ENCODE assay signal across 18 cellular contexts in genomic region chr18:63850636-63851035, GRCh38. TPM values are rescaled to one million over a fixed set of nuclear protein-coding genes. Genes with fewer than 3 reads are reported as not detected.
DNase-seq lines count a peak whose midpoint lies in the region; ATAC-seq, FAIRE-seq and TF ChIP-seq lines count a peak whose summit lies in the region.
"Had no signal": no experiment of that assay in that cellular context is flagged by ENCODE, and none has a peak within 500 bp of the region (broad histone marks: within the 10 kb centered on the region; RNA-seq: fewer than 3 reads in every experiment).

No MANE protein-coding gene starts in this region.

- intact Hi-C loops in pancreas (cut with DNase I), result loop anchor here in 1 of 3 donors (10.0 kb wide), 1 partner anchor 336 kb away; no protein-coding TSS in a partner anchor

- no peak overlapping the region for H3K27ac ChIP-seq in pancreas
- H3K27ac ChIP-seq: BLaER1 treated with 17β-estradiol and CSF1 and Interleukin-3, amounts not matched to agents 10 nM and 100 nM had no signal

- H3K4me3 ChIP-seq in epithelial cell of esophagus (ENCODE audit: low read length) (no peak overlapping the region), pancreas (no peak overlapping the region)
- H3K4me3 ChIP-seq: BLaER1 treated with 17β-estradiol and CSF1 and Interleukin-3, amounts not matched to agents 10 nM and 100 nM; GM12878 had no signal

- DNase-seq in NCI-H2227 (lab: John Stamatoyannopoulos, UW; ENCODE audit: unreplicated experiment) (peak; percentile 10), NCI-H2227 treated with DMSO at 0.1 percent for 48 hours (lab: John Stamatoyannopoulos, UW) (no peak), NOMO-1 treated with DMSO at 0.1 percent for 48 hours (lab: John Stamatoyannopoulos, UW; ENCODE audit: unreplicated experiment) (peak; percentile 24), epithelial cell of esophagus (ENCODE audit: low read depth) (peak; percentile 78), pancreas (no peak), GM12892 (ENCODE audit: insufficient read length) (no peak), AG20443 (ENCODE audit: low spot score) (no peak)
- DNase-seq: 8988T; CD4-positive, alpha-beta T cell; DMS79; GOT3 had no signal

- no peak for ATAC-seq in pancreas

- FAIRE-seq in pancreas (lab: Jason Lieb, UNC) (no peak), GM12892 (lab: Jason Lieb, UNC) (no peak)
- FAIRE-seq: GM12878, GM19239 had no signal

- no peaks in the 10 kb centered on the region for H3K4me1 ChIP-seq in pancreas
- H3K4me1 ChIP-seq: BLaER1 treated with 17β-estradiol and CSF1 and Interleukin-3, amounts not matched to agents 10 nM and 100 nM had no signal

- no peak for TF ChIP-seq CTCF in epithelial cell of esophagus (IDR thresholded peaks at IDR 0.05; ENCODE audit: insufficient read depth, low read depth, low read length, missing control alignments)
- no peak for TF ChIP-seq CTCF in pancreas (IDR thresholded peaks at IDR 0.05)

- 48 to 65% methylated on average over 2 of the region's 2 CpGs for WGBS in pancreas, 2 donors

- TF ChIP-seq POLR2A in GM12892 (IDR thresholded peaks at IDR 0.05; ENCODE audit: low read depth, low read length), result no peak

- no peaks in the 10 kb centered on the region for H3K27me3 ChIP-seq in pancreas
- H3K27me3 ChIP-seq: BLaER1 treated with 17β-estradiol and CSF1 and Interleukin-3, amounts not matched to agents 10 nM and 100 nM had no signal

- no peaks in the 10 kb centered on the region for H3K9me3 ChIP-seq in pancreas

- H3K36me3 ChIP-seq in pancreas, result no peaks in the 10 kb centered on the region
- H3K36me3 ChIP-seq: BLaER1 treated with 17β-estradiol and CSF1 and Interleukin-3, amounts not matched to agents 10 nM and 100 nM had no signal

RNA-seq across cellular contexts. Expression of gene SERPINB2, which starts 36.9 kb away (rescaled TPM):
- total RNA-seq in pancreas, result 1 to 10 TPM in 2 of 6 donors, under 1 TPM in 3, not detected in 1; 0.22 to 9.7 (median 0.40) TPM
- under 1 TPM; 0.46 to 0.52 TPM for polyA plus RNA-seq in pancreas
- polyA plus RNA-seq in GM12892 (2012; ENCODE audit: missing spikeins), result 0.55 TPM
- total RNA-seq: G401, H9, HT-29 had no signal

RNA-seq across cellular contexts. Expression of gene SERPINB10, which starts 57.1 kb away (rescaled TPM):
- total RNA-seq in pancreas, result not detected
- polyA plus RNA-seq in pancreas, result not detected
- 14.2 TPM for polyA plus RNA-seq in GM12892 (2012; ENCODE audit: missing spikeins)
- total RNA-seq: CD4-positive, alpha-beta T cell; G401; H9; HT-29; IMR-90 had no signal
- polyA plus RNA-seq: IMR-90 had no signal

Comparison
In these comparisons a context has a peak if more than half of its experiments do, and no peak if none do; other contexts are left out.
1. DNase-seq: peak in NCI-H2227 (single experiment), NOMO-1 treated with DMSO at 0.1 percent for 48 hours (single experiment) and epithelial cell of esophagus (single experiment); none in NCI-H2227 treated with DMSO at 0.1 percent for 48 hours (single experiment), pancreas (0 of 6), GM12892 (single experiment) and AG20443 (single experiment).